ENCODE assay signal across 8 cellular contexts in the genomic region with DNA sequence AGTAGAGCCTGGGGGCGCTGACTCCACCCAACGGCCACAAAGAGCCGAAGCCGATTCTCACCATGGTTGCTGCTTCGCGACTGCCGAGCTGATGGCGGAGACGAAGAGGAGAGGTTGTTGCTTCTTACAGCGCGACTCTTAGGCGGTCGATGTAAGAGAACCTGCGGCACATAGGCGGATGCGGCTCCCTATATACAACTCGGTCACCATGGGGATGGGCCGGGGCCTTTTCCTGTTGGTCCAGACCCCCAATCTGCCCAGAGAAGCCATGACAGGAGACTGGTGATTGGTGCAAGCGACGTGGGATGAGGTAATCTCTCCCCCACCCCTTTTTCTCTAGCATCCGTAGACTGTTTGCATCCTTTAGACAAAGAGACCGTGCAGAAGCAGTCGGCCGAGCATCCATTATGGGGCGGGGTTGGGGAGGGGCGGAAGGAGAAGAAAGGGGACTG. TPM values are rescaled to one million over a fixed set of nuclear protein-coding genes. Genes with fewer than 3 reads are reported as not detected.
A peak's percentile ranks its signal among the peaks of the same experiment; 100 is the strongest.
DNase-seq lines count a peak whose midpoint lies in the region; ATAC-seq and TF ChIP-seq lines count a peak whose summit lies in the region.

Gene TUBA1A, minus strand, starts transcription at position 165 of the 452 bp plus-strand sequence. Its CDS starts 101 bp downstream, at position 64.

- H2AFZ ChIP-seq in PC-9 = peak within 1 kb of the TSS; percentile 95

- H3K27ac ChIP-seq in PC-9 (no peak within 1 kb of the TSS), esophagus muscularis mucosa (replicated peaks in 1 of 4) (peak within 1 kb of the TSS; percentile 95 to 100 (median 98))

- no peaks in the 10 kb centered on the region for H3K79me2 ChIP-seq in PC-9 (ENCODE audit: low read depth)

- H3K36me3 Mint-ChIP-seq in activated T-cell treated with anti-CD3 and anti-CD28 coated beads, Interleukin-2, amount 50 U/mL, for 72 hours (ENCODE audit: insufficient read depth in 2 of 2) = peaks cover 9 to 16% of the 10 kb centered on the region in 2 donors
- peaks cover 52% of the 10 kb centered on the region for H3K36me3 Mint-ChIP-seq in stimulated activated effector memory CD8-positive, alpha-beta T cell treated with anti-CD3 and anti-CD28 coated beads, Interleukin-12 subunit alpha, Interleukin-12 subunit beta, amount 100 ng/mL, for 72 hours

- intact Hi-C loops in PC-9 (cut with micrococcal nuclease; ENCODE audit: unreplicated experiment) (loop anchor here (5.0 kb wide), 1 partner anchor 43 kb away; no protein-coding TSS in a partner anchor), esophagus muscularis mucosa (cut with DNase I) (loop anchor here (1.0 to 2.0 kb wide), 2 partner anchors 45 to 58 kb away; partner anchors contain the start of gene TUBA1B)

- H3K9me3 Mint-ChIP-seq in activated T-cell treated with anti-CD3 and anti-CD28 coated beads, Interleukin-2, amount 50 U/mL, for 72 hours = no peaks in the 10 kb centered on the region
- no peaks in the 10 kb centered on the region for H3K9me3 Mint-ChIP-seq in stimulated activated effector memory CD8-positive, alpha-beta T cell treated with anti-CD3 and anti-CD28 coated beads, Interleukin-12 subunit alpha, Interleukin-12 subunit beta, amount 100 ng/mL, for 72 hours

- peak within 1 kb of the TSS; percentile 99 for H3K4me2 ChIP-seq in PC-9

- TF ChIP-seq POLR2A in esophagus muscularis mucosa (IDR thresholded peaks at IDR 0.05; ENCODE audit: low read depth) = peak; percentile 83

- H3K27me3 Mint-ChIP-seq in activated T-cell treated with anti-CD3 and anti-CD28 coated beads, Interleukin-2, amount 50 U/mL, for 72 hours (ENCODE audit: low read depth) = no peaks in the 10 kb centered on the region

- H3K27ac Mint-ChIP-seq in activated T-cell treated with anti-CD3 and anti-CD28 coated beads, Interleukin-2, amount 50 U/mL, for 72 hours = peak within 1 kb of the TSS; percentile 78
- peak within 1 kb of the TSS; percentile 96 for H3K27ac Mint-ChIP-seq in stimulated activated effector memory CD8-positive, alpha-beta T cell treated with anti-CD3 and anti-CD28 coated beads, Interleukin-12 subunit alpha, Interleukin-12 subunit beta, amount 100 ng/mL, for 72 hours

- no TSS peak for BruUV-seq in PC-9 (replicated peaks; lab: Mats Ljungman, UMichigan)

- 0% methylated on average over 20 of the region's 26 CpGs for WGBS in esophagus muscularis mucosa

- H3K36me3 ChIP-seq in PC-9 (ENCODE audit: low read depth) (no peaks in the 10 kb centered on the region), esophagus muscularis mucosa (peaks cover 23 to 28% (median 26%) of the 10 kb centered on the region in 4 donors)

- DNase-seq in DMS153 (lab: John Stamatoyannopoulos, UW) (peak; percentile 99), PC-9 (peak; percentile 66 to 71), esophagus muscularis mucosa (ENCODE audit: extremely low spot score) (peak; percentile 99), myocyte (ENCODE audit: low read depth) (peak; percentile 100)
- DNase-seq in Jurkat, Clone E6-1 (ENCODE audit: low read depth, low spot score) = peak; percentile 99
- peak; percentile 94 to 98 for DNase-seq in activated T-cell treated with anti-CD3 and anti-CD28 coated beads, Interleukin-2, amount 50 U/mL, for 72 hours
- no peak for DNase-seq in stimulated activated effector memory CD8-positive, alpha-beta T cell treated with anti-CD3 and anti-CD28 coated beads, Interleukin-12 subunit alpha, Interleukin-12 subunit beta, amount 100 ng/mL, for 72 hours (ENCODE audit: low spot score in 2 of 2)

- CTCF ChIA-PET in PC-9 (lab: Charles Lee) = interaction anchor here (0.6 to 1.4 kb wide), 2 partner anchors 46 to 101 kb away, joined by 5 to 7 read pairs; no protein-coding TSS in a partner anchor

- H3K9me2 ChIP-seq in PC-9 (ENCODE audit: insufficient read depth) = no peaks in the 10 kb centered on the region

- H3K4me1 ChIP-seq in PC-9 (replicated peaks; ENCODE audit: insufficient read depth) (no peaks in the 10 kb centered on the region; the same call in 1 of the 2 replicates), esophagus muscularis mucosa (peaks cover 16 to 42% (median 34%) of the 10 kb centered on the region in 4 donors)

- peak within 1 kb of the TSS; percentile 85 for H3K4me3 ChIP-seq in Jurkat, Clone E6-1 (ENCODE audit: low read length)
- H3K4me3 ChIP-seq in PC-9 (peak within 1 kb of the TSS; percentile 94), esophagus muscularis mucosa (peak within 1 kb of the TSS; percentile 78 to 96 (median 91))

- peak within 1 kb of the TSS; percentile 91 to 95 for H3K4me3 Mint-ChIP-seq in activated T-cell treated with anti-CD3 and anti-CD28 coated beads, Interleukin-2, amount 50 U/mL, for 72 hours
- peak within 1 kb of the TSS; percentile 90 for H3K4me3 Mint-ChIP-seq in stimulated activated effector memory CD8-positive, alpha-beta T cell treated with anti-CD3 and anti-CD28 coated beads, Interleukin-12 subunit alpha, Interleukin-12 subunit beta, amount 100 ng/mL, for 72 hours

- peaks cover 22% of the 10 kb centered on the region for H3K4me1 Mint-ChIP-seq in activated T-cell treated with anti-CD3 and anti-CD28 coated beads, Interleukin-2, amount 50 U/mL, for 72 hours (ENCODE audit: low read depth)
- peaks cover 20% of the 10 kb centered on the region for H3K4me1 Mint-ChIP-seq in stimulated activated effector memory CD8-positive, alpha-beta T cell treated with anti-CD3 and anti-CD28 coated beads, Interleukin-12 subunit alpha, Interleukin-12 subunit beta, amount 100 ng/mL, for 72 hours

- H3K27me3 ChIP-seq in PC-9 (ENCODE audit: insufficient read depth, low read depth) (peaks cover 6% of the 10 kb centered on the region; the same call in 1 of the 2 replicates), esophagus muscularis mucosa (no peaks in the 10 kb centered on the region)

- H4K20me1 ChIP-seq in PC-9 (ENCODE audit: insufficient read depth) = no peaks in the 10 kb centered on the region

- TF ChIP-seq CTCF in PC-9 (conservative IDR thresholded peaks at IDR 0.05) (no peak), esophagus muscularis mucosa (IDR thresholded peaks at IDR 0.05) (no peak)

- POLR2A ChIA-PET in PC-9 (lab: Charles Lee; ENCODE audit: unreplicated experiment) = interaction anchor here (0.7 kb wide), 1 partner anchor 13 kb away, joined by 6 read pairs; no protein-coding TSS in a partner anchor

- H3K9me3 ChIP-seq in PC-9 (ENCODE audit: insufficient read depth, low read depth) = no peaks in the 10 kb centered on the region
- no peaks in the 10 kb centered on the region for H3K9me3 ChIP-seq in esophagus muscularis mucosa

- peaks cover 3% of the 10 kb centered on the region; the same call in 1 of the 2 replicates for H3F3A ChIP-seq in PC-9 (ENCODE audit: insufficient read depth, low read depth)

- ATAC-seq in GM21619 (IDR thresholded peaks at IDR 0.05; ENCODE audit: unreplicated experiment) = peak; percentile 92
- ATAC-seq in activated T-cell treated with anti-CD3 and anti-CD28 coated beads, Interleukin-2, amount 50 U/mL, for 72 hours (replicated peaks in 1 of 2) = peak; percentile 94 to 96
- peak; percentile 95 for ATAC-seq in stimulated activated effector memory CD8-positive, alpha-beta T cell treated with anti-CD3 and anti-CD28 coated beads, Interleukin-12 subunit alpha, Interleukin-12 subunit beta, amount 100 ng/mL, for 72 hours

- TF ChIP-seq EP300 in esophagus muscularis mucosa (IDR thresholded peaks at IDR 0.05) = no peak

RNA-seq across cellular contexts. Expression of gene TUBA1A, which starts in this region (rescaled TPM):
- polyA plus RNA-seq in Jurkat, Clone E6-1 (2012; ENCODE audit: insufficient read depth, insufficient read length) = 179 TPM
- 14.1 and 14.2 TPM in 2 replicates for total RNA-seq in PC-9 (2021)
- 10 to 100 TPM; 77.6 to 82.6 TPM for total RNA-seq in activated T-cell treated with anti-CD3 and anti-CD28 coated beads, Interleukin-2, amount 50 U/mL, for 72 hours
- total RNA-seq in esophagus muscularis mucosa = 1,000 to 10,000 TPM in 2 of 4 donors, 100 to 1,000 TPM in 2; 534 to 1,110 (median 887) TPM
- 2,694 and 2,699 TPM in 2 replicates for total RNA-seq in myocyte
- polyA plus RNA-seq in myocyte (2012) = 1,950 TPM

Comparison
In these comparisons a context has a peak if more than half of its experiments do, and no peak if none do; other contexts are left out.
1. RNA of gene TUBA1A (total RNA-seq): 2,694 to 2,699 TPM in myocyte and 534 to 1,110 TPM in esophagus muscularis mucosa; 77.6 to 82.6 TPM in activated T-cell treated with anti-CD3 and anti-CD28 coated beads, Interleukin-2, amount 50 U/mL, for 72 hours and 14.1 to 14.2 TPM in PC-9; every median in the first group is over 4 times any median in the second.
2. DNase-seq: peak in DMS153 (single experiment), Jurkat, Clone E6-1 (single experiment), PC-9 (2 of 2), activated T-cell treated with anti-CD3 and anti-CD28 coated beads, Interleukin-2, amount 50 U/mL, for 72 hours (2 of 2), esophagus muscularis mucosa (single experiment) and myocyte (single experiment); none in stimulated activated effector memory CD8-positive, alpha-beta T cell treated with anti-CD3 and anti-CD28 coated beads, Interleukin-12 subunit alpha, Interleukin-12 subunit beta, amount 100 ng/mL, for 72 hours (0 of 2).
3. Peak in every context shown above with its lines, with median percentiles within 50 percentile points of each other: ATAC-seq and H3K4me3 ChIP-seq.